Comparison of ENCODE assay signal across 11 cellular contexts in genomic region chr10:75613685-75614587, GRCh38.
DNase-seq lines count a peak whose midpoint lies in the region; ATAC-seq and TF ChIP-seq lines count a peak whose summit lies in the region.
"Had no signal": no experiment of that assay in that cellular context is flagged by ENCODE, and none has a peak within 500 bp of the region (broad histone marks: within the 10 kb centered on the region; RNA-seq: fewer than 3 reads in every experiment).

No MANE protein-coding gene starts in this region.

- H2AFZ ChIP-seq in neuron (ENCODE audit: low read depth, low read length) = peak overlapping the region; percentile 89

- peak; percentile 33 for ATAC-seq in GM19372 (IDR thresholded peaks at IDR 0.05; ENCODE audit: low read depth, unreplicated experiment)
- ATAC-seq in HG03066 (IDR thresholded peaks at IDR 0.05; ENCODE audit: low read depth, unreplicated experiment) = peak; percentile 47
- no peak for ATAC-seq in SK-N-SH treated with all-trans-retinoic acid at 6 μM for 48 hours
- no peak for ATAC-seq in HG02759 (IDR thresholded peaks at IDR 0.05; ENCODE audit: unreplicated experiment)
- no peak for ATAC-seq in T-helper 17 cell

- H3K4me3 Mint-ChIP-seq in T-helper 17 cell = no peak overlapping the region
- H3K4me3 Mint-ChIP-seq: stimulated activated naive CD8-positive, alpha-beta T cell treated with anti-CD3 and anti-CD28 coated beads, Interleukin-15, Interleukin-2, amounts not matched to agents 100 ng/mL and 50 ng/mL, for 24 hours had no signal

- 53 to 60% methylated on average over 10 of the region's 10 CpGs for WGBS in testis, 2 donors

- intact Hi-C loops in testis (cut with DNase I; ENCODE audit: low total_unique reads) = no loop called here

- H3K9me3 ChIP-seq in neuron (ENCODE audit: low read length) (no peaks in the 10 kb centered on the region), testis (no peaks in the 10 kb centered on the region), T-helper 17 cell (ENCODE audit: control insufficient read depth, low read length, poor library complexity, severe bottlenecking) (no peaks in the 10 kb centered on the region)
- H3K9me3 ChIP-seq: mucosa of descending colon had no signal

- no peaks in the 10 kb centered on the region for H3K36me3 Mint-ChIP-seq in T-helper 17 cell (ENCODE audit: low read depth)

- no peak overlapping the region for H3K27ac ChIP-seq in testis

- H3K4me3 ChIP-seq in neuron (ENCODE audit: low read length) (no peak overlapping the region), testis (no peak overlapping the region)
- H3K4me3 ChIP-seq: mucosa of descending colon had no signal

- TF ChIP-seq CTCF in testis (IDR thresholded peaks at IDR 0.05) = no peak

- H3K4me1 ChIP-seq in neuron (ENCODE audit: insufficient read depth, low read length) (peaks cover 11% of the 10 kb centered on the region), testis (no peaks in the 10 kb centered on the region)

- TF ChIP-seq POLR2A in testis (IDR thresholded peaks at IDR 0.05) = no peak

- DNase-seq in activated CD4-positive, alpha-beta T cell treated with anti-CD3 and anti-CD28 coated beads, Interleukin-2, amount 50 U/mL, for 4 hours = no peak
- no peak for DNase-seq in testis
- DNase-seq in T-helper 17 cell = no peak
- DNase-seq: mucosa of descending colon; stimulated activated CD4-positive, alpha-beta T cell treated with anti-CD3 and anti-CD28 coated beads, Interleukin-12 subunit alpha, Interleukin-12 subunit beta, amount 100 ng/mL, for 4 hours had no signal

- H3K36me3 ChIP-seq in neuron (ENCODE audit: insufficient read depth, low read length) = no peaks in the 10 kb centered on the region
- no peaks in the 10 kb centered on the region for H3K36me3 ChIP-seq in testis (ENCODE audit: low read depth, missing control alignments)

- peaks cover 40% of the 10 kb centered on the region for H3K27me3 Mint-ChIP-seq in T-helper 17 cell

- H3K4me1 Mint-ChIP-seq in T-helper 17 cell = no peaks in the 10 kb centered on the region

- no peaks in the 10 kb centered on the region for H3K27me3 ChIP-seq in neuron (ENCODE audit: insufficient read depth, low read length)
- H3K27me3 ChIP-seq in testis = no peaks in the 10 kb centered on the region

- no peak overlapping the region for H3K27ac Mint-ChIP-seq in T-helper 17 cell
- H3K27ac Mint-ChIP-seq: stimulated activated naive CD8-positive, alpha-beta T cell treated with anti-CD3 and anti-CD28 coated beads, Interleukin-15, Interleukin-2, amounts not matched to agents 100 ng/mL and 50 ng/mL, for 24 hours had no signal

TF ChIP-seq in SK-N-SH treated with all-trans-retinoic acid at 6 μM for 48 hours, 23 proteins besides CTCF, POLR2A, EP300 and RAD21:
- no peak for TF ChIP-seq GLIS3 (CRISPR knock-in tag; IDR thresholded peaks at IDR 0.05)
- no peak for TF ChIP-seq ZNF70 (CRISPR knock-in tag; IDR thresholded peaks at IDR 0.05)
- TF ChIP-seq TCF4 (CRISPR knock-in tag; IDR thresholded peaks at IDR 0.05; ENCODE audit: borderline replicate concordance) = peak; percentile 47

Comparison
In these comparisons a context has a peak if more than half of its experiments do, and no peak if none do; other contexts are left out.
1. ATAC-seq: peak in GM19372 (single experiment) and HG03066 (single experiment); none in SK-N-SH treated with all-trans-retinoic acid at 6 μM for 48 hours (single experiment), HG02759 (single experiment) and T-helper 17 cell (single experiment).